Comparison of ENCODE assay signal across 22 cellular contexts in the genomic region with DNA sequence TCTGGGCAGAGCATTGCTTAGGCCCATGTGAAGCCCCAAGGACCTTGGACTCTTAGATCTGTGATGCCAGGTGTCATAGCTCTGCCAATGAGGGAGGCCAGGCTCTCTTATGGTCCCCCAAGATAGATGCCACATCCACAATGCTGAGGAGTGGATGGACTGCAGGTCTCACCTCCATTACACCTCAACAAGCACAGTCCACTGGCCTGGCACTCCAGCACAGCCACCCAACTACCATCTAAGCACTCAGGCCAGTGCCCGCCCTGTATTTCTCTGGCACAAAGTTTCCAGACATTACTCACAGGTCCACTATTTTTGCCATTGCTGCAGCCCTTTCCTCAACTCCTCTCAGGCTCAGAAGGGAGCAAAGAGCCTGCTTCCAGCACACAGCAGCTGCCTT.
"Had no signal": no experiment of that assay in that cellular context is flagged by ENCODE, and none has a peak within 500 bp of the region (broad histone marks: within the 10 kb centered on the region; RNA-seq: fewer than 3 reads in every experiment).

No MANE protein-coding gene starts in this region.

- H3K9me3 ChIP-seq: SK-N-SH had no signal

- H3K4me1 Mint-ChIP-seq: IgD-negative memory B cell had no signal

- H3K27ac Mint-ChIP-seq: IgD-negative memory B cell had no signal

- H3K27ac ChIP-seq: HL-60, KMS-11 had no signal

- H3K4me3 ChIP-seq: K562 had no signal

- DNase-seq: Kasumi-1, MM.1S, NCI-H1048, NCI-H1105, NCI-H1417, NCI-H1436 treated with DMSO at 0.1 percent for 48 hours, NCI-H1694, NCI-H187 treated with DMSO at 0.1 percent for 48 hours, NCI-H2029 treated with DMSO at 0.1 percent for 48 hours, NCI-H226, NCI-H446, NCI-H510A, NCI-H524 treated with DMSO at 0.1 percent for 48 hours, NCI-H69, NCI-H774, RPMI8226, SHP77, SK-N-SH had no signal

- H3K4me3 Mint-ChIP-seq: IgD-negative memory B cell had no signal

- H3K36me3 Mint-ChIP-seq: IgD-negative memory B cell had no signal

- ATAC-seq: K562 had no signal
